In genomic region chr2:106115665-106116064, GRCh38 we compare ENCODE assay signal across 1 cellular context.
TF ChIP-seq lines count a peak whose summit lies in the region.

No MANE protein-coding gene starts in this region.

TF ChIP-seq in HepG2, 621 proteins besides CTCF, POLR2A, EP300 and RAD21 (continued from another document):
- TF ChIP-seq ZNF512B (CRISPR knock-in tag; IDR thresholded peaks at IDR 0.05; ENCODE audit: borderline replicate concordance): no peak
- TF ChIP-seq ZNF460 (CRISPR knock-in tag; IDR thresholded peaks at IDR 0.05; ENCODE audit: borderline replicate concordance): no peak
- TF ChIP-seq NR2F1 (CRISPR knock-in tag; IDR thresholded peaks at IDR 0.05): peak in 1 of 2 experiments; percentile 42; a peak in 1 of 4 replicates
- TF ChIP-seq ZNF101 (CRISPR knock-in tag; IDR thresholded peaks at IDR 0.05; ENCODE audit: borderline replicate concordance, low read depth): no peak
- TF ChIP-seq ARID5B (CRISPR knock-in tag; IDR thresholded peaks at IDR 0.05): peak; percentile 4; the same call in 1 of the 2 replicates
- peak; percentile 52 for TF ChIP-seq NR2F6 (IDR thresholded peaks at IDR 0.05)
- TF ChIP-seq NR2F6 (CRISPR knock-in tag; IDR thresholded peaks at IDR 0.05): peak; percentile 38; the same call in 1 of the 2 replicates
- TF ChIP-seq ZNF280D (CRISPR knock-in tag; IDR thresholded peaks at IDR 0.05): peak; percentile 44; the same call in 1 of the 2 replicates
- TF ChIP-seq DMAP1 (CRISPR knock-in tag; IDR thresholded peaks at IDR 0.05): 0 out of 2 replicates have a peak, but pooled peaks have one; percentile 15
- no peak for TF ChIP-seq KDM4B (CRISPR knock-in tag; IDR thresholded peaks at IDR 0.05)
- TF ChIP-seq TBX2 (CRISPR knock-in tag; IDR thresholded peaks at IDR 0.05; ENCODE audit: borderline replicate concordance): peak; percentile 30; the same call in 1 of the 2 replicates
- TF ChIP-seq ATF4 (CRISPR knock-in tag; IDR thresholded peaks at IDR 0.05): peak in 1 of 2 experiments; percentile 48; a peak in 1 of 4 replicates
- TF ChIP-seq BHLHE40 (IDR thresholded peaks at IDR 0.05; ENCODE audit: low read length): no peak
